1 cellular context compared by ENCODE assay signal in genomic region chr19:17450264-17451075, GRCh38.
TF ChIP-seq lines count a peak whose summit lies in the region.

No MANE protein-coding gene starts in this region.

TF ChIP-seq in GM12878, 131 proteins besides CTCF, POLR2A, EP300 and RAD21:
- TF ChIP-seq JUNB (IDR thresholded peaks at IDR 0.05) (peak; percentile 52; the same call in 1 of the 2 replicates), IKZF2 (IDR thresholded peaks at IDR 0.05) (peak in 1 of 2 experiments; percentile 16; a peak in 1 of 4 replicates), HDGF (IDR thresholded peaks at IDR 0.05) (no peak), MEF2A (IDR thresholded peaks at IDR 0.05; ENCODE audit: insufficient read depth, low read depth, low read length) (0 out of 2 replicates have a peak, but pooled peaks have one; percentile 43), RUNX3 (IDR thresholded peaks at IDR 0.05; ENCODE audit: low read length) (peak; percentile 46), EED (IDR thresholded peaks at IDR 0.05; ENCODE audit: low read depth) (peak; percentile 44), PKNOX1 (IDR thresholded peaks at IDR 0.05) (no peak)
